In the genomic region with DNA sequence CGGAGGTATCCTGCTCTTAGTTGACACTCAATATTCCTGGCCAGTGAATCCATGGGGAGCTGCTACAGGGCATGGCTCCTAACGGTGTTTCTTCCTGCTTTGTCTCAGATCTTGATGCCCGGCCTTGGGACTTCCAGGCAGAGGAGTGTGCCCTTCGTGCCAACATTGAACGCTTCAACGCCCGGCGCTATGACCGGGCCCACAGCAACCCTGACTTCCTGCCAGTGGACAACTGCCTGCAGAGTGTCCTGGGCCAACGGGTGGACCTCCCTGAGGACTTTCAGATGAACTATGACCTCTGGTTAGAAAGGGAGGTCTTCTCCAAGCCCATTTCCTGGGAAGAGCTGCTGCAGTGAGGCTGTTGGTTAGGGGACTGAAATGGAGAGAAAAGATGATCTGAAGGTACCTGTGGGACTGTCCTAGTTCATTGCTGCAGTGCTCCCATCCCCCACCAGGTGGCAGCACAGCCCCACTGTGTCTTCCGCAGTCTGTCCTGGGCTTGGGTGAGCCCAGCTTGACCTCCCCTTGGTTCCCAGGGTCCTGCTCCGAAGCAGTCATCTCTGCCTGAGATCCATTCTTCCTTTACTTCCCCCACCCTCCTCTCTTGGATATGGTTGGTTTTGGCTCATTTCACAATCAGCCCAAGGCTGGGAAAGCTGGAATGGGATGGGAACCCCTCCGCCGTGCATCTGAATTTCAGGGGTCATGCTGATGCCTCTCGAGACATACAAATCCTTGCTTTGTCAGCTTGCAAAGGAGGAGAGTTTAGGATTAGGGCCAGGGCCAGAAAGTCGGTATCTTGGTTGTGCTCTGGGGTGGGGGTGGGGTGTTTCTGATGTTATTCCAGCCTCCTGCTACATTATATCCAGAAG, we compare ENCODE assay signal across 8 cellular contexts. TPM values are rescaled to one million over a fixed set of nuclear protein-coding genes. Genes with fewer than 3 reads are reported as not detected.
DNase-seq lines count a peak whose midpoint lies in the region; ATAC-seq and TF ChIP-seq lines count a peak whose summit lies in the region.

No MANE protein-coding gene starts in this region.

- no peak for TF ChIP-seq POLR2A in spleen (IDR thresholded peaks at IDR 0.05)

- ATAC-seq in HG02885 (IDR thresholded peaks at IDR 0.05; ENCODE audit: poor library complexity, unreplicated experiment) (peak; percentile 65), T-cell (replicated peaks in 1 of 4) (peak; percentile 71 to 78 (median 74)), GM21528 (IDR thresholded peaks at IDR 0.05; ENCODE audit: low FRiP score, unreplicated experiment) (no peak)
- ATAC-seq in activated naive CD8-positive, alpha-beta T cell treated with anti-CD3 and anti-CD28 coated beads, Interleukin-2, amount 10 ng/mL, durations not matched to agents 7 days and 5 days (ENCODE audit: low read depth), result peak; percentile 70

- H3K36me3 Mint-ChIP-seq in Calu3 (ENCODE audit: insufficient read depth, unreplicated experiment) (peaks cover 24% of the 10 kb centered on the region), T-cell (peaks cover 71% of the 10 kb centered on the region)
- H3K36me3 Mint-ChIP-seq in activated naive CD8-positive, alpha-beta T cell treated with anti-CD3 and anti-CD28 coated beads, Interleukin-2, amount 10 ng/mL, durations not matched to agents 7 days and 5 days, result peaks cover 6% of the 10 kb centered on the region

- H3K4me3 ChIP-seq in right atrium auricular region, result no peak overlapping the region
- H3K4me3 ChIP-seq in spleen, result no peak overlapping the region

- H3K27me3 ChIP-seq in right atrium auricular region, result no peaks in the 10 kb centered on the region
- no peaks in the 10 kb centered on the region for H3K27me3 ChIP-seq in spleen (replicated peaks in 1 of 7)

- H3K27ac ChIP-seq in right atrium auricular region (no peak overlapping the region), spleen (peak overlapping the region in 5 of 8 donors; percentile 46 to 81 (median 77))

- DNase-seq in Calu3 (peak; percentile 68), T-cell (peak in 32 of 34 experiments; percentile 14 to 70 (median 54)), right atrium auricular region (ENCODE audit: low spot score) (peak; percentile 70), spleen (peak; percentile 90), 8988T (no peak)
- DNase-seq in activated naive CD8-positive, alpha-beta T cell treated with anti-CD3 and anti-CD28 coated beads, Interleukin-2, amount 10 ng/mL, durations not matched to agents 7 days and 5 days, result peak; percentile 79

- H3K9me3 ChIP-seq in right atrium auricular region, result no peaks in the 10 kb centered on the region
- no peaks in the 10 kb centered on the region for H3K9me3 ChIP-seq in spleen

- TF ChIP-seq CTCF in Calu3 (IDR thresholded peaks at IDR 0.05; ENCODE audit: unreplicated experiment) (peak; percentile 71), right atrium auricular region (IDR thresholded peaks at IDR 0.05) (peak; percentile 89 to 97), spleen (IDR thresholded peaks at IDR 0.05 in 8 of 11, conservative IDR thresholded peaks at IDR 0.05 in 3 of 11) (peak; percentile 81 to 96 (median 93))

- H3K4me1 ChIP-seq in right atrium auricular region (peaks cover 0 to 31% of the 10 kb centered on the region in 2 donors), spleen (peaks cover 3 to 91% (median 50%) of the 10 kb centered on the region in 6 donors)

- 53 to 79% (median 71%) methylated on average over 16 of the region's 16 CpGs for WGBS in spleen, 5 donors

- H3K27ac Mint-ChIP-seq in Calu3 (ENCODE audit: unreplicated experiment), result no peak overlapping the region
- H3K27ac Mint-ChIP-seq in T-cell, result no peak overlapping the region
- no peak overlapping the region for H3K27ac Mint-ChIP-seq in activated naive CD8-positive, alpha-beta T cell treated with anti-CD3 and anti-CD28 coated beads, Interleukin-2, amount 10 ng/mL, durations not matched to agents 7 days and 5 days

- BruUV-seq in Calu3 (replicated peaks; lab: Mats Ljungman, UMichigan), result no TSS peak

- intact Hi-C loops in Calu3 (cut with micrococcal nuclease; ENCODE audit: unreplicated experiment), result no loop called here
- intact Hi-C loops in spleen (cut with DNase I; ENCODE audit: low total_unique reads), result loop anchor here (5.0 kb wide), 1 partner anchor 54 kb away; no protein-coding TSS in a partner anchor

- POLR2A ChIA-PET in T-cell (lab: Charles Lee), result interaction anchor here in 1 of 2 donors (0.6 kb wide), 1 partner anchor 8 kb away, joined by 5 read pairs; no protein-coding TSS in a partner anchor
- POLR2A ChIA-PET in activated naive CD8-positive, alpha-beta T cell treated with anti-CD3 and anti-CD28 coated beads, Interleukin-2, amount 10 ng/mL, durations not matched to agents 7 days and 5 days (lab: Charles Lee), result interaction anchor here (1.0 kb wide), 1 partner anchor 20 kb away, joined by 4 read pairs; a partner anchor contains a TSS

- no peaks in the 10 kb centered on the region for H3K27me3 Mint-ChIP-seq in Calu3 (ENCODE audit: unreplicated experiment)
- no peaks in the 10 kb centered on the region for H3K27me3 Mint-ChIP-seq in T-cell
- no peaks in the 10 kb centered on the region for H3K27me3 Mint-ChIP-seq in activated naive CD8-positive, alpha-beta T cell treated with anti-CD3 and anti-CD28 coated beads, Interleukin-2, amount 10 ng/mL, durations not matched to agents 7 days and 5 days

- H3K4me1 Mint-ChIP-seq in Calu3 (ENCODE audit: low read depth, unreplicated experiment) (peaks cover 3% of the 10 kb centered on the region), T-cell (peaks cover 1 to 10% (median 1%) of the 10 kb centered on the region in 3 donors)
- no peaks in the 10 kb centered on the region for H3K4me1 Mint-ChIP-seq in activated naive CD8-positive, alpha-beta T cell treated with anti-CD3 and anti-CD28 coated beads, Interleukin-2, amount 10 ng/mL, durations not matched to agents 7 days and 5 days

- H3K4me3 Mint-ChIP-seq in Calu3 (ENCODE audit: low read depth, unreplicated experiment) (no peak overlapping the region), T-cell (no peak overlapping the region)
- no peak overlapping the region for H3K4me3 Mint-ChIP-seq in activated naive CD8-positive, alpha-beta T cell treated with anti-CD3 and anti-CD28 coated beads, Interleukin-2, amount 10 ng/mL, durations not matched to agents 7 days and 5 days

- H3K36me3 ChIP-seq in right atrium auricular region (peaks cover 95% of the 10 kb centered on the region), spleen (peaks cover 5 to 100% (median 99%) of the 10 kb centered on the region in 6 donors)

- H3K9me3 Mint-ChIP-seq in Calu3 (ENCODE audit: low read depth, unreplicated experiment) (no peaks in the 10 kb centered on the region), T-cell (no peaks in the 10 kb centered on the region)
- no peaks in the 10 kb centered on the region for H3K9me3 Mint-ChIP-seq in activated naive CD8-positive, alpha-beta T cell treated with anti-CD3 and anti-CD28 coated beads, Interleukin-2, amount 10 ng/mL, durations not matched to agents 7 days and 5 days

- CTCF ChIA-PET in Calu3 (lab: Charles Lee) (no interaction called here), T-cell (lab: Charles Lee) (interaction anchor here (0.6 to 1.7 kb wide), 10 partner anchors 8 to 277 kb away, joined by 3 to 7 read pairs (median 3); no protein-coding TSS in a partner anchor)

RNA-seq across cellular contexts. Expression of a gene that starts 16.7 kb away (rescaled TPM):
- not detected in 2 replicates for total RNA-seq in Calu3 (2022)
- total RNA-seq in T-cell, result not detected
- total RNA-seq in activated naive CD8-positive, alpha-beta T cell treated with anti-CD3 and anti-CD28 coated beads, Interleukin-2, amount 10 ng/mL, durations not matched to agents 7 days and 5 days, result not detected
- not detected for total RNA-seq in right atrium auricular region
- not detected for total RNA-seq in spleen
- under 1 TPM in 2 of 3 donors, not detected in 1; 0.10 to 0.12 TPM for polyA plus RNA-seq in spleen

RNA-seq across cellular contexts. Expression of a gene that starts 19.4 kb away (rescaled TPM):
- total RNA-seq in Calu3 (2022) (27.5 and 28.4 TPM in 2 replicates), T-cell (10 to 100 TPM; 70.6 to 87.2 (median 73.3) TPM), right atrium auricular region (10 to 100 TPM; 14.6 to 19.1 TPM), spleen (10 to 100 TPM; 46.0 to 98.7 (median 61.6) TPM)
- total RNA-seq in activated naive CD8-positive, alpha-beta T cell treated with anti-CD3 and anti-CD28 coated beads, Interleukin-2, amount 10 ng/mL, durations not matched to agents 7 days and 5 days, result 10 to 100 TPM; 47.5 to 49.1 TPM
- polyA plus RNA-seq in spleen, result 10 to 100 TPM; 11.8 to 25.6 (median 17.2) TPM

RNA-seq across cellular contexts. Expression of a gene that starts 58.5 kb away (rescaled TPM):
- total RNA-seq in Calu3 (2022), result not detected in 2 replicates
- total RNA-seq in T-cell, result not detected
- not detected for total RNA-seq in activated naive CD8-positive, alpha-beta T cell treated with anti-CD3 and anti-CD28 coated beads, Interleukin-2, amount 10 ng/mL, durations not matched to agents 7 days and 5 days
- total RNA-seq in right atrium auricular region, result not detected
- not detected for total RNA-seq in spleen
- not detected for polyA plus RNA-seq in spleen

Comparison
In these comparisons a context has a peak if more than half of its experiments do, and no peak if none do; other contexts are left out.
1. H3K27ac ChIP-seq: peak in spleen (5 of 8); none in right atrium auricular region (0 of 2).
2. Peak in every context shown above with its lines, with median percentiles within 50 percentile points of each other: CTCF ChIP-seq.